Comparison of ENCODE assay signal across 19 cellular contexts in the genomic region with DNA sequence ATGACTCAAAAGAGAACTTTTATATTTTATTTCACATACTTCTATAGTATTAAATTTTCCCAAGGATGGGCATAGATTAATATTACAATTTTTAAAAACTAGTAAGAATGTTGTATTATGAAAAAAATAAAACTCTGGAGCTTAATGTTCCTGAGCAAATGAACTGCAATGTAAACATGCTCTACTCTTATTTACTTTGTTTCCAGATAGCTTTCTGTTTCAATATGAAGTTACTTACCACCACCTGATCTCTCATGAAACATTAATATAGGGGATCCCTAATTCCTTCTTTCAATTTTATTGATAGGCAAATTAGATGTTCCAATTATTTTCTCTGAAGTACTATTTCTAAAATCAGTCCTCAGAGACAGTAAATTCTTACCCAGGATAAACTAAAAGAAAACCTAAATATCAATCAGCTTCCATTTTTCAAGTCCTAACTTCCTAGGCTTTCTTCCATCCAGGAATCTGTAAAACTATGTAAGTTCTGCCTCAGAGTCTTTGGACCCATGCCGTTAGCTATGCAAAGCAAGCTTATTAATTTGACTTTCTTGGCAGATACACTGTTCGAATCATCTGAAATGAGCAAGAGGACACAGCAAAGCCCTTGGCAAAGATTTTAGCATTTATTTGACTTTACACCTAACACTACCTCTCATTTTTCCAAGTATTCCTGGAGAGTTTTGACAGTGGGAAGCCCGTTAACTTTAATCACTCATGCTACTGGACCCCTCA.
DNase-seq lines count a peak whose midpoint lies in the region; ATAC-seq, FAIRE-seq and TF ChIP-seq lines count a peak whose summit lies in the region.
"Had no signal": no experiment of that assay in that cellular context is flagged by ENCODE, and none has a peak within 500 bp of the region (broad histone marks: within the 10 kb centered on the region; RNA-seq: fewer than 3 reads in every experiment).

No MANE protein-coding gene starts in this region.

- TF ChIP-seq EP300 in HepG2 (IDR thresholded peaks at IDR 0.05; ENCODE audit: low read depth in 2 of 2, low read length in 2 of 2) (no peak), HepG2 (CRISPR knock-in tag; IDR thresholded peaks at IDR 0.05; ENCODE audit: borderline replicate concordance) (no peak)

- DNase-seq in LNCaP clone FGC (ENCODE audit: low read depth) (peak; percentile 80), astrocyte of the hippocampus (ENCODE audit: low read depth, low spot score) (peak; percentile 28), HepG2 (ENCODE audit: low spot score) (no peak), NCI-H187 (lab: John Stamatoyannopoulos, UW) (no peak), WTC11 (ENCODE audit: low spot score) (no peak), small intestine (no peak)
- DNase-seq: CD4-positive, alpha-beta T cell; DMS153; GF-D8; NCI-H1105 treated with DMSO at 0.1 percent for 48 hours; NCI-H1694; NCI-H510A; NCI-H774; PC-9 had no signal

- H3K9me3 ChIP-seq in HepG2 (ENCODE audit: low read length), result no peaks in the 10 kb centered on the region
- H3K9me3 ChIP-seq in small intestine (ENCODE audit: control insufficient read depth, low read depth), result no peaks in the 10 kb centered on the region

- no peak overlapping the region for H2AFZ ChIP-seq in HepG2 (ENCODE audit: low read length)
- H2AFZ ChIP-seq: PC-9 had no signal

- H3K4me2 ChIP-seq in HepG2 (ENCODE audit: low read depth, low read length), result no peak overlapping the region
- H3K4me2 ChIP-seq: PC-9 had no signal

- CTCF ChIA-PET in HepG2 (lab: Yijun Ruan, JAX; ENCODE audit: low intra/inter-chr PET ratio, low total read pairs), result no interaction called here
- CTCF ChIA-PET in WTC11 (lab: Charles Lee), result no interaction called here

- H3K4me3 ChIP-seq in LNCaP clone FGC (ENCODE audit: low read depth, low read length) (no peak overlapping the region), HepG2 (replicated peaks in 1 of 3; ENCODE audit: insufficient read depth in 1 of 3, low read depth in 2 of 3, low read length in 3 of 3) (no peak overlapping the region), small intestine (ENCODE audit: low read depth in 1 of 2, low read length in 2 of 2) (no peak overlapping the region)
- H3K4me3 ChIP-seq: GM12878, K562, PC-9 had no signal

- H3K4me3 Mint-ChIP-seq in WTC11, result no peak overlapping the region
- H3K4me3 Mint-ChIP-seq: CD4-positive, alpha-beta T cell had no signal

- no peaks in the 10 kb centered on the region for H3K27me3 ChIP-seq in HepG2 (ENCODE audit: control insufficient read depth in 1 of 2, insufficient read depth in 2 of 2, low read length in 2 of 2)
- H3K27me3 ChIP-seq in small intestine (ENCODE audit: control insufficient read depth in 2 of 2, insufficient read depth in 2 of 2, low read length in 2 of 2), result no peaks in the 10 kb centered on the region

- H3K36me3 Mint-ChIP-seq in WTC11, result no peaks in the 10 kb centered on the region

- TF ChIP-seq RAD21 in HepG2 (CRISPR knock-in tag; IDR thresholded peaks at IDR 0.05), result no peak

- in situ Hi-C loops in HepG2 (cut with HindIII; ENCODE audit: extremely low pct_ligation_motif_present, low pct_unique_long_range_greater_than_20kb), result no loop called here

- intact Hi-C loops in HepG2 (cut with micrococcal nuclease; ENCODE audit: unreplicated experiment), result no loop called here

- no peaks in the 10 kb centered on the region for H3K27me3 Mint-ChIP-seq in WTC11 (ENCODE audit: low read depth)

- WGBS in HepG2 (ENCODE audit: low lambda C conversion rate), result 94% methylated on average over 3 of the region's 3 CpGs
- 54 to 90% (median 71%) methylated on average over 3 of the region's 3 CpGs for WGBS in small intestine, 3 donors

- peaks cover 12% of the 10 kb centered on the region for H3K4me1 Mint-ChIP-seq in WTC11

- TF ChIP-seq POLR2A in HepG2 (IDR thresholded peaks at IDR 0.05; ENCODE audit: insufficient read depth in 1 of 2, low read depth in 2 of 2, low read length in 2 of 2), result no peak

- no peaks in the 10 kb centered on the region for H3K9me3 Mint-ChIP-seq in WTC11
- H3K9me3 Mint-ChIP-seq: CD4-positive, alpha-beta T cell had no signal

- no peaks in the 10 kb centered on the region for H4K20me1 ChIP-seq in HepG2 (ENCODE audit: insufficient read depth, low read length)

- FAIRE-seq in HepG2 (lab: Jason Lieb, UNC) (no peak), small intestine (lab: Jason Lieb, UNC) (no peak)
- FAIRE-seq: GM12878, GM19239, H1, K562 had no signal

- H3K9ac ChIP-seq in HepG2 (ENCODE audit: insufficient read depth, low read depth, low read length), result no peak overlapping the region

- no TSS peak for BruUV-seq in HepG2 (replicated peaks; lab: Mats Ljungman, UMichigan)

- no peak for TF ChIP-seq CTCF in LNCaP clone FGC (IDR thresholded peaks at IDR 0.05; ENCODE audit: control insufficient read depth, extremely low read depth, insufficient read depth)
- no peak for TF ChIP-seq CTCF in HepG2 (CRISPR knock-in tag; IDR thresholded peaks at IDR 0.05)
- TF ChIP-seq CTCF in WTC11 (IDR thresholded peaks at IDR 0.05), result no peak

- no peak overlapping the region for H3K27ac ChIP-seq in HepG2 (ENCODE audit: extremely low read length, insufficient read depth, low read length)
- H3K27ac ChIP-seq in small intestine (ENCODE audit: low read depth in 1 of 2, low read length in 1 of 2), result no peak overlapping the region
- H3K27ac ChIP-seq: PC-9 had no signal

- H3K79me2 ChIP-seq in HepG2 (ENCODE audit: insufficient read depth, low read length), result no peaks in the 10 kb centered on the region

- POLR2A ChIA-PET in HepG2 (lab: Yijun Ruan, JAX), result no interaction called here
- POLR2A ChIA-PET in WTC11 (lab: Charles Lee), result no interaction called here

- no peak overlapping the region for H3K27ac Mint-ChIP-seq in WTC11
- H3K27ac Mint-ChIP-seq: CD4-positive, alpha-beta T cell had no signal

- ATAC-seq in HepG2, result no peak
- ATAC-seq in WTC11, result no peak
- no peak for ATAC-seq in HG03565 (IDR thresholded peaks at IDR 0.05; ENCODE audit: unreplicated experiment)
- ATAC-seq: GM12878, K562 had no signal

- H3K36me3 ChIP-seq in HepG2 (replicated peaks in 1 of 2; ENCODE audit: control insufficient read depth in 1 of 2, insufficient read depth in 2 of 2, low read length in 2 of 2) (no peaks in the 10 kb centered on the region), small intestine (ENCODE audit: control insufficient read depth in 2 of 2, insufficient read depth in 2 of 2, low read length in 2 of 2) (no peaks in the 10 kb centered on the region)

- H3K4me1 ChIP-seq in HepG2 (ENCODE audit: insufficient read depth, low read length), result peaks cover 39% of the 10 kb centered on the region
- no peaks in the 10 kb centered on the region for H3K4me1 ChIP-seq in small intestine (ENCODE audit: control insufficient read depth in 2 of 2, insufficient read depth in 1 of 2, low read depth in 1 of 2, low read length in 1 of 2)

TF ChIP-seq in HepG2, 621 proteins besides CTCF, POLR2A, EP300 and RAD21 (continues in another document):
- TF ChIP-seq, protein P1, sequence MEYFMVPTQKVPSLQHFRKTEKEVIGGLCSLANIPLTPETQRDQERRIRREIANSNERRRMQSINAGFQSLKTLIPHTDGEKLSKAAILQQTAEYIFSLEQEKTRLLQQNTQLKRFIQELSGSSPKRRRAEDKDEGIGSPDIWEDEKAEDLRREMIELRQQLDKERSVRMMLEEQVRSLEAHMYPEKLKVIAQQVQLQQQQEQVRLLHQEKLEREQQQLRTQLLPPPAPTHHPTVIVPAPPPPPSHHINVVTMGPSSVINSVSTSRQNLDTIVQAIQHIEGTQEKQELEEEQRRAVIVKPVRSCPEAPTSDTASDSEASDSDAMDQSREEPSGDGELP (IDR thresholded peaks at IDR 0.05; ENCODE audit: borderline replicate concordance, low read depth), result no peak
- TF ChIP-seq FOXA1 (IDR thresholded peaks at IDR 0.05) (peak; percentile 48; the same call in 1 of the 2 replicates), FOXA1 (CRISPR knock-in tag; IDR thresholded peaks at IDR 0.05) (no peak)

TF ChIP-seq in WTC11, 78 proteins besides CTCF, POLR2A, EP300 and RAD21:
- TF ChIP-seq, protein P2, sequence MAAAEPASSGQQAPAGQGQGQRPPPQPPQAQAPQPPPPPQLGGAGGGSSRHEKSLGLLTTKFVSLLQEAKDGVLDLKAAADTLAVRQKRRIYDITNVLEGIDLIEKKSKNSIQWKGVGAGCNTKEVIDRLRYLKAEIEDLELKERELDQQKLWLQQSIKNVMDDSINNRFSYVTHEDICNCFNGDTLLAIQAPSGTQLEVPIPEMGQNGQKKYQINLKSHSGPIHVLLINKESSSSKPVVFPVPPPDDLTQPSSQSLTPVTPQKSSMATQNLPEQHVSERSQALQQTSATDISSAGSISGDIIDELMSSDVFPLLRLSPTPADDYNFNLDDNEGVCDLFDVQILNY (CRISPR knock-in tag; IDR thresholded peaks at IDR 0.05), result no peak
- TF ChIP-seq FOXK1 (CRISPR knock-in tag; IDR thresholded peaks at IDR 0.05) (no peak), GRHL2 (CRISPR knock-in tag; IDR thresholded peaks at IDR 0.05; ENCODE audit: insufficient replicate concordance, severe bottlenecking) (no peak), ELF4 (CRISPR knock-in tag; IDR thresholded peaks at IDR 0.05; ENCODE audit: low read depth) (no peak), EMX1 (CRISPR knock-in tag; IDR thresholded peaks at IDR 0.05) (no peak), SMAD3 (CRISPR knock-in tag; IDR thresholded peaks at IDR 0.05; ENCODE audit: borderline replicate concordance) (no peak)
- TF ChIP-seq, protein P3, sequence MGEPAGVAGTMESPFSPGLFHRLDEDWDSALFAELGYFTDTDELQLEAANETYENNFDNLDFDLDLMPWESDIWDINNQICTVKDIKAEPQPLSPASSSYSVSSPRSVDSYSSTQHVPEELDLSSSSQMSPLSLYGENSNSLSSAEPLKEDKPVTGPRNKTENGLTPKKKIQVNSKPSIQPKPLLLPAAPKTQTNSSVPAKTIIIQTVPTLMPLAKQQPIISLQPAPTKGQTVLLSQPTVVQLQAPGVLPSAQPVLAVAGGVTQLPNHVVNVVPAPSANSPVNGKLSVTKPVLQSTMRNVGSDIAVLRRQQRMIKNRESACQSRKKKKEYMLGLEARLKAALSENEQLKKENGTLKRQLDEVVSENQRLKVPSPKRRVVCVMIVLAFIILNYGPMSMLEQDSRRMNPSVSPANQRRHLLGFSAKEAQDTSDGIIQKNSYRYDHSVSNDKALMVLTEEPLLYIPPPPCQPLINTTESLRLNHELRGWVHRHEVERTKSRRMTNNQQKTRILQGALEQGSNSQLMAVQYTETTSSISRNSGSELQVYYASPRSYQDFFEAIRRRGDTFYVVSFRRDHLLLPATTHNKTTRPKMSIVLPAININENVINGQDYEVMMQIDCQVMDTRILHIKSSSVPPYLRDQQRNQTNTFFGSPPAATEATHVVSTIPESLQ (CRISPR knock-in tag; IDR thresholded peaks at IDR 0.05), result no peak
- TF ChIP-seq, protein P4, sequence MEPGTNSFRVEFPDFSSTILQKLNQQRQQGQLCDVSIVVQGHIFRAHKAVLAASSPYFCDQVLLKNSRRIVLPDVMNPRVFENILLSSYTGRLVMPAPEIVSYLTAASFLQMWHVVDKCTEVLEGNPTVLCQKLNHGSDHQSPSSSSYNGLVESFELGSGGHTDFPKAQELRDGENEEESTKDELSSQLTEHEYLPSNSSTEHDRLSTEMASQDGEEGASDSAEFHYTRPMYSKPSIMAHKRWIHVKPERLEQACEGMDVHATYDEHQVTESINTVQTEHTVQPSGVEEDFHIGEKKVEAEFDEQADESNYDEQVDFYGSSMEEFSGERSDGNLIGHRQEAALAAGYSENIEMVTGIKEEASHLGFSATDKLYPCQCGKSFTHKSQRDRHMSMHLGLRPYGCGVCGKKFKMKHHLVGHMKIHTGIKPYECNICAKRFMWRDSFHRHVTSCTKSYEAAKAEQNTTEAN (CRISPR knock-in tag; IDR thresholded peaks at IDR 0.05), result no peak

Comparison
In these comparisons a context has a peak if more than half of its experiments do, and no peak if none do; other contexts are left out.
1. DNase-seq: peak in LNCaP clone FGC (single experiment) and astrocyte of the hippocampus (single experiment); none in HepG2 (single experiment), NCI-H187 (0 of 2), WTC11 (single experiment) and small intestine (single experiment).